In genomic region chr22:44335903-44336803, GRCh38 we compare ENCODE assay signal across 1 cellular context.
TF ChIP-seq lines count a peak whose summit lies in the region.

No MANE protein-coding gene starts in this region.

TF ChIP-seq in HCT116, 20 proteins besides CTCF, POLR2A, EP300 and RAD21 (continued from another document):
- TF ChIP-seq REST (IDR thresholded peaks at IDR 0.05; ENCODE audit: low read depth) (no peak), EZH2 (IDR thresholded peaks at IDR 0.05) (no peak), ZFX (IDR thresholded peaks at IDR 0.05) (no peak), ZNF274 (IDR thresholded peaks at IDR 0.05; ENCODE audit: low read depth, low read length) (no peak), JUND (IDR thresholded peaks at IDR 0.05) (no peak), SIN3A (IDR thresholded peaks at IDR 0.05; ENCODE audit: low read depth) (no peak), SRF (IDR thresholded peaks at IDR 0.05; ENCODE audit: low read depth) (no peak), SP1 (IDR thresholded peaks at IDR 0.05; ENCODE audit: low read depth) (no peak)
